ENCODE assay signal across 8 cellular contexts in genomic region chr1:52601976-52602327, GRCh38. TPM values are rescaled to one million over a fixed set of nuclear protein-coding genes. Genes with fewer than 3 reads are reported as not detected.
DNase-seq lines count a peak whose midpoint lies in the region; ATAC-seq, FAIRE-seq and TF ChIP-seq lines count a peak whose summit lies in the region.

No MANE protein-coding gene starts in this region.

- peaks cover 30% of the 10 kb centered on the region for H3K36me3 Mint-ChIP-seq in activated T-helper 2 cell treated with anti-CD3 and anti-CD28 coated beads, Interferon-gamma antibody, Interleukin-2, Interleukin-4, amounts not matched to agents 10 μg/mL and 5 μg/mL and 100 μg/mL, durations not matched to agents 14 hours and 24 hours and 36 hours (ENCODE audit: low read depth)

- DNase-seq in HFF-Myc (ENCODE audit: extremely low read depth, low read depth), result no peak
- DNase-seq in activated T-helper 2 cell treated with anti-CD3 and anti-CD28 coated beads, Interferon-gamma antibody, Interleukin-2, Interleukin-4, amounts not matched to agents 10 μg/mL and 5 μg/mL and 100 μg/mL, durations not matched to agents 14 hours and 24 hours and 36 hours (ENCODE audit: low spot score), result no peak
- no peak for DNase-seq in iPS DF 6.9 (ENCODE audit: low read depth, low spot score)
- DNase-seq in urothelium cell line (ENCODE audit: low spot score), result no peak
- no peak for DNase-seq in SK-N-DZ (ENCODE audit: low spot score)

- peaks cover 5% of the 10 kb centered on the region for H3K27me3 Mint-ChIP-seq in activated T-helper 2 cell treated with anti-CD3 and anti-CD28 coated beads, Interferon-gamma antibody, Interleukin-2, Interleukin-4, amounts not matched to agents 10 μg/mL and 5 μg/mL and 100 μg/mL, durations not matched to agents 14 hours and 24 hours and 36 hours (ENCODE audit: low read depth)

- H3K9me3 Mint-ChIP-seq in activated T-helper 2 cell treated with anti-CD3 and anti-CD28 coated beads, Interferon-gamma antibody, Interleukin-2, Interleukin-4, amounts not matched to agents 10 μg/mL and 5 μg/mL and 100 μg/mL, durations not matched to agents 14 hours and 24 hours and 36 hours, result no peaks in the 10 kb centered on the region

- intact Hi-C loops in activated T-helper 2 cell treated with anti-CD3 and anti-CD28 coated beads, Interferon-gamma antibody, Interleukin-2, Interleukin-4, amounts not matched to agents 10 μg/mL and 5 μg/mL and 100 μg/mL, durations not matched to agents 14 hours and 24 hours and 36 hours (cut with micrococcal nuclease), result loop anchor here (2.0 kb wide), 2 partner anchors 31 to 49 kb away; partner anchors contain the start of genes SHISAL2A and TUT4

- H3K4me3 ChIP-seq in HFF-Myc (replicated peaks; ENCODE audit: low read depth, low read length) (peak overlapping the region; percentile 44), iPS DF 6.9 (ENCODE audit: low read length) (peak overlapping the region; percentile 64; the same call in 1 of the 2 replicates), skin epidermis (peak overlapping the region; percentile 42 to 59 (median 58))

- peaks cover 10% of the 10 kb centered on the region for H3K27me3 ChIP-seq in iPS DF 6.9 (ENCODE audit: control insufficient read depth, insufficient read depth, low read length)

- H3K27ac ChIP-seq in iPS DF 6.9 (ENCODE audit: low read length) (no peak overlapping the region), skin epidermis (peak overlapping the region in 20 of 21 experiments; percentile 39 to 88 (median 81))

- no peaks in the 10 kb centered on the region for H3K36me3 ChIP-seq in iPS DF 6.9 (ENCODE audit: control insufficient read depth, insufficient read depth, low read length)

- H3K4me1 Mint-ChIP-seq in activated T-helper 2 cell treated with anti-CD3 and anti-CD28 coated beads, Interferon-gamma antibody, Interleukin-2, Interleukin-4, amounts not matched to agents 10 μg/mL and 5 μg/mL and 100 μg/mL, durations not matched to agents 14 hours and 24 hours and 36 hours (ENCODE audit: low read depth), result peaks cover 22% of the 10 kb centered on the region

- FAIRE-seq in urothelium cell line (lab: Jason Lieb, UNC), result no peak

- no CpG with 5 or more reads among the region's 22 CpGs for WGBS in iPS DF 6.9 (ENCODE audit: insufficient coverage, insufficient read length)

- TF ChIP-seq CTCF in HFF-Myc (IDR thresholded peaks at IDR 0.05; ENCODE audit: low read depth, low read length, missing control alignments), result no peak

- H3K4me3 Mint-ChIP-seq in activated T-helper 2 cell treated with anti-CD3 and anti-CD28 coated beads, Interferon-gamma antibody, Interleukin-2, Interleukin-4, amounts not matched to agents 10 μg/mL and 5 μg/mL and 100 μg/mL, durations not matched to agents 14 hours and 24 hours and 36 hours (ENCODE audit: low read depth), result peak overlapping the region; percentile 70

- H3K27ac Mint-ChIP-seq in activated T-helper 2 cell treated with anti-CD3 and anti-CD28 coated beads, Interferon-gamma antibody, Interleukin-2, Interleukin-4, amounts not matched to agents 10 μg/mL and 5 μg/mL and 100 μg/mL, durations not matched to agents 14 hours and 24 hours and 36 hours, result peak overlapping the region; percentile 77

- H3K4me1 ChIP-seq in iPS DF 6.9 (ENCODE audit: control insufficient read depth, insufficient read depth, low read length), result peaks cover 3% of the 10 kb centered on the region

- ATAC-seq in HG03095 (IDR thresholded peaks at IDR 0.05; ENCODE audit: unreplicated experiment), result no peak
- no peak for ATAC-seq in GM18909 (IDR thresholded peaks at IDR 0.05; ENCODE audit: poor library complexity, unreplicated experiment)

- no peaks in the 10 kb centered on the region for H3K9me3 ChIP-seq in iPS DF 6.9 (ENCODE audit: control insufficient read depth, insufficient read depth, low read length)

RNA-seq across cellular contexts. Expression of gene GPX7, which starts 0.2 kb away (rescaled TPM):
- total RNA-seq in activated T-helper 2 cell treated with anti-CD3 and anti-CD28 coated beads, Interferon-gamma antibody, Interleukin-2, Interleukin-4, amounts not matched to agents 10 μg/mL and 5 μg/mL and 100 μg/mL, durations not matched to agents 14 hours and 24 hours and 36 hours, result 29.9 and 31.1 TPM in 2 replicates
- not detected in 2 replicates for polyA plus RNA-seq in SK-N-DZ (2014; cell fraction: cytosol; rRNA removed)
- 0.56 TPM in 1 of 2 replicates, not detected in the other for polyA plus RNA-seq in SK-N-DZ (2014; cell fraction: nucleus; rRNA removed)

RNA-seq across cellular contexts. Expression of gene SHISAL2A, which starts 31.0 kb away (rescaled TPM):
- total RNA-seq in activated T-helper 2 cell treated with anti-CD3 and anti-CD28 coated beads, Interferon-gamma antibody, Interleukin-2, Interleukin-4, amounts not matched to agents 10 μg/mL and 5 μg/mL and 100 μg/mL, durations not matched to agents 14 hours and 24 hours and 36 hours, result 1.9 and 2.5 TPM in 2 replicates
- 0.19 and 0.83 TPM in 2 replicates for polyA plus RNA-seq in SK-N-DZ (2014; cell fraction: cytosol; rRNA removed)
- polyA plus RNA-seq in SK-N-DZ (2014; cell fraction: nucleus; rRNA removed), result 0.15 and 0.46 TPM in 2 replicates

RNA-seq across cellular contexts. Expression of gene TUT4, which starts 49.1 kb away (rescaled TPM):
- total RNA-seq in activated T-helper 2 cell treated with anti-CD3 and anti-CD28 coated beads, Interferon-gamma antibody, Interleukin-2, Interleukin-4, amounts not matched to agents 10 μg/mL and 5 μg/mL and 100 μg/mL, durations not matched to agents 14 hours and 24 hours and 36 hours, result 61.6 and 63.1 TPM in 2 replicates
- polyA plus RNA-seq in SK-N-DZ (2014; cell fraction: cytosol; rRNA removed), result 30.2 and 36.1 TPM in 2 replicates
- polyA plus RNA-seq in SK-N-DZ (2014; cell fraction: nucleus; rRNA removed), result 71.3 and 111 TPM in 2 replicates
